ENCODE assay signal across 14 cellular contexts in genomic region chr1:225700889-225701465, GRCh38. TPM values are rescaled to one million over a fixed set of nuclear protein-coding genes. Genes with fewer than 3 reads are reported as not detected.
DNase-seq lines count a peak whose midpoint lies in the region; ATAC-seq lines count a peak whose summit lies in the region.
"Had no signal": no experiment of that assay in that cellular context is flagged by ENCODE, and none has a peak within 500 bp of the region (broad histone marks: within the 10 kb centered on the region; RNA-seq: fewer than 3 reads in every experiment).

No MANE protein-coding gene starts in this region.

- H3K36me3 ChIP-seq in SJSA1, result no peaks in the 10 kb centered on the region
- H3K36me3 ChIP-seq in skeletal muscle tissue (ENCODE audit: control insufficient read depth in 3 of 3, insufficient read depth in 3 of 3, low read length in 3 of 3), result peaks cover 0 to 2% (median 0%) of the 10 kb centered on the region in 3 donors

- peak overlapping the region; percentile 31 for H3K4me3 ChIP-seq in SJSA1
- peak overlapping the region; percentile 52 to 64 (median 60) for H3K4me3 ChIP-seq in skeletal muscle tissue (ENCODE audit: low read length in 3 of 3)

- DNase-seq in Daoy (ENCODE audit: low read depth) (peak; percentile 63), SJSA1 (ENCODE audit: low read depth in 1 of 2, low spot score in 2 of 2) (peak; percentile 65 to 94), epithelial cell of prostate (ENCODE audit: low read depth, low spot score) (no peak), NCI-H524 treated with DMSO at 0.1 percent for 48 hours (lab: John Stamatoyannopoulos, UW) (no peak), NCI-H187 treated with DMSO at 0.1 percent for 48 hours (lab: John Stamatoyannopoulos, UW) (no peak)
- DNase-seq: activated T-cell treated with anti-CD3 and anti-CD28 coated beads, Interleukin-2, amount 50 U/mL, for 4 hours; islet precursor cell; naive thymus-derived CD8-positive, alpha-beta T cell; RPMI8226; stimulated activated CD4-positive, alpha-beta T cell treated with anti-CD3 and anti-CD28 coated beads, Interleukin-12 subunit alpha, Interleukin-12 subunit beta, amount 100 ng/mL, for 4 hours had no signal

- ATAC-seq in GM21515 (IDR thresholded peaks at IDR 0.05; ENCODE audit: unreplicated experiment) (no peak), HG02981 (IDR thresholded peaks at IDR 0.05; ENCODE audit: unreplicated experiment) (no peak)
- ATAC-seq: activated T-cell treated with anti-CD3 and anti-CD28 coated beads, Interleukin-2, amount 50 U/mL, for 4 hours; naive thymus-derived CD8-positive, alpha-beta T cell had no signal

- H3K27me3 ChIP-seq in SJSA1 (replicated peaks), result no peaks in the 10 kb centered on the region
- H3K27me3 ChIP-seq in skeletal muscle tissue (ENCODE audit: control insufficient read depth in 3 of 3, insufficient read depth in 3 of 3, low read length in 3 of 3), result no peaks in the 10 kb centered on the region

- H3K27ac ChIP-seq in SJSA1, result peak overlapping the region; percentile 99
- H3K27ac ChIP-seq in epithelial cell of prostate, result peak overlapping the region; percentile 73
- H3K27ac ChIP-seq in skeletal muscle tissue (ENCODE audit: low read depth, low read length), result peak overlapping the region; percentile 88
- H3K27ac ChIP-seq: VCaP had no signal

- H3K9me3 ChIP-seq in SJSA1 (replicated peaks) (no peaks in the 10 kb centered on the region), skeletal muscle tissue (ENCODE audit: control insufficient read depth in 3 of 3, low read length in 3 of 3) (no peaks in the 10 kb centered on the region)

- H3K9ac ChIP-seq in skeletal muscle tissue (ENCODE audit: low read depth in 1 of 3, low read length in 3 of 3), result peak overlapping the region in 2 of 3 donors; percentile 66

- H3K4me1 ChIP-seq in SJSA1 (replicated peaks), result peaks cover 34% of the 10 kb centered on the region
- H3K4me1 ChIP-seq in skeletal muscle tissue (ENCODE audit: control insufficient read depth in 3 of 3, insufficient read depth in 3 of 3, low read length in 3 of 3), result peaks cover 20 to 21% (median 20%) of the 10 kb centered on the region in 3 donors

RNA-seq across cellular contexts. Expression of gene ENAH, which starts 48.1 kb away (rescaled TPM):
- 108 and 149 TPM in 2 replicates for total RNA-seq in Daoy (2014; rRNA removed; shearing (Covaris generic))
- 158 and 216 TPM in 2 replicates for total RNA-seq in SJSA1 (2014; rRNA removed; shearing (Covaris generic))
- total RNA-seq in skeletal muscle tissue, result 38.6 TPM

Comparison
In these comparisons a context has a peak if more than half of its experiments do, and no peak if none do; other contexts are left out.
1. DNase-seq: peak in Daoy (single experiment) and SJSA1 (2 of 2); none in epithelial cell of prostate (single experiment), NCI-H524 treated with DMSO at 0.1 percent for 48 hours (single experiment) and NCI-H187 treated with DMSO at 0.1 percent for 48 hours (single experiment).
2. Peak in every context shown above with its lines, with median percentiles within 50 percentile points of each other: H3K27ac ChIP-seq.